In genomic region chr12:79420146-79420618, GRCh38 we compare ENCODE assay signal across 8 cellular contexts.
DNase-seq lines count a peak whose midpoint lies in the region; ATAC-seq and TF ChIP-seq lines count a peak whose summit lies in the region.

No MANE protein-coding gene starts in this region.

- H3K36me3 Mint-ChIP-seq in activated CD4-positive, alpha-beta T cell treated with anti-CD3 and anti-CD28 coated beads for 36 hours (ENCODE audit: low read depth), result no peaks in the 10 kb centered on the region

- TF ChIP-seq CTCF in GM12865 (IDR thresholded peaks at IDR 0.05; ENCODE audit: insufficient read depth, low read depth, low read length, missing control alignments) (peak; percentile 3), neural cell (IDR thresholded peaks at IDR 0.05; ENCODE audit: poor library complexity, severe bottlenecking) (peak; percentile 26)

- H3K27me3 ChIP-seq in neural cell (ENCODE audit: insufficient read depth, low read depth, low read length), result no peaks in the 10 kb centered on the region

- TF ChIP-seq RAD21 in neural cell (conservative IDR thresholded peaks at IDR 0.05), result peak; percentile 23

- no peak overlapping the region for H3K4me3 Mint-ChIP-seq in activated CD4-positive, alpha-beta T cell treated with anti-CD3 and anti-CD28 coated beads for 36 hours

- no peak overlapping the region for H2AFZ ChIP-seq in neural cell (ENCODE audit: low read depth, low read length)

- H4K20me1 ChIP-seq in neural cell (ENCODE audit: insufficient read depth), result no peaks in the 10 kb centered on the region

- no peaks in the 10 kb centered on the region for H3K36me3 ChIP-seq in neural cell (ENCODE audit: insufficient read depth, low read length)

- H3K4me3 ChIP-seq in GM12865 (ENCODE audit: low read depth, low read length) (no peak overlapping the region), neural cell (ENCODE audit: low read length) (no peak overlapping the region)

- peaks cover 2% of the 10 kb centered on the region for H3K27me3 Mint-ChIP-seq in activated CD4-positive, alpha-beta T cell treated with anti-CD3 and anti-CD28 coated beads for 36 hours

- H3K9ac ChIP-seq in neural cell (ENCODE audit: low read length), result no peak overlapping the region

- no peaks in the 10 kb centered on the region for H3K9me3 ChIP-seq in neural cell (ENCODE audit: low read length)

- H3K79me2 ChIP-seq in neural cell (replicated peaks; ENCODE audit: insufficient read depth, low read length), result no peaks in the 10 kb centered on the region

- TF ChIP-seq EP300 in neural cell (conservative IDR thresholded peaks at IDR 0.05; ENCODE audit: poor library complexity, severe bottlenecking), result no peak

- H3K27ac Mint-ChIP-seq in activated CD4-positive, alpha-beta T cell treated with anti-CD3 and anti-CD28 coated beads for 36 hours, result no peak overlapping the region

- H3K27ac ChIP-seq in neural cell (ENCODE audit: low read length), result no peak overlapping the region

- CTCF ChIA-PET in activated CD4-positive, alpha-beta T cell treated with anti-CD3 and anti-CD28 coated beads for 36 hours (lab: Charles Lee), result interaction anchor here (0.5 kb wide), 1 partner anchor 278 kb away, joined by 3 read pairs; no protein-coding TSS in a partner anchor

- no peaks in the 10 kb centered on the region for H3K4me1 Mint-ChIP-seq in activated CD4-positive, alpha-beta T cell treated with anti-CD3 and anti-CD28 coated beads for 36 hours

- H3K9me3 Mint-ChIP-seq in activated CD4-positive, alpha-beta T cell treated with anti-CD3 and anti-CD28 coated beads for 36 hours (ENCODE audit: low read depth), result no peaks in the 10 kb centered on the region

- no peak overlapping the region for H3K4me2 ChIP-seq in neural cell (ENCODE audit: low read length)

- no peak for ATAC-seq in GM19324 (IDR thresholded peaks at IDR 0.05; ENCODE audit: low FRiP score, unreplicated experiment)
- no peak for ATAC-seq in HG03469 (IDR thresholded peaks at IDR 0.05; ENCODE audit: unreplicated experiment)
- ATAC-seq in activated CD4-positive, alpha-beta T cell treated with anti-CD3 and anti-CD28 coated beads for 36 hours, result no peak

- POLR2A ChIA-PET in activated CD4-positive, alpha-beta T cell treated with anti-CD3 and anti-CD28 coated beads for 36 hours (lab: Charles Lee), result no interaction called here

- intact Hi-C loops in activated CD4-positive, alpha-beta T cell treated with anti-CD3 and anti-CD28 coated beads for 36 hours (cut with DNase I, micrococcal nuclease), result no loop called here

- DNase-seq in GM12865 (ENCODE audit: low read depth) (peak; percentile 18), NCI-H1048 (lab: John Stamatoyannopoulos, UW) (peak; percentile 8), dermis blood vessel endothelial cell (peak; percentile 93), nucleus accumbens (lab: John Stamatoyannopoulos, UW) (no peak)
- DNase-seq in activated CD4-positive, alpha-beta T cell treated with anti-CD3 and anti-CD28 coated beads for 36 hours, result no peak

- no peaks in the 10 kb centered on the region for H3K9me2 ChIP-seq in neural cell (ENCODE audit: insufficient read depth, low read length)

- H3F3A ChIP-seq in neural cell (ENCODE audit: insufficient read depth, low read length, poor library complexity, severe bottlenecking), result no peaks in the 10 kb centered on the region

TF ChIP-seq in neural cell, 6 proteins besides CTCF, POLR2A, EP300 and RAD21:
- TF ChIP-seq EZH2 (IDR thresholded peaks at IDR 0.05; ENCODE audit: borderline replicate concordance, insufficient read depth, low read length, poor library complexity, severe bottlenecking), result no peak
- no peak for TF ChIP-seq TAF1 (IDR thresholded peaks at IDR 0.05; ENCODE audit: low read depth)
- no peak for TF ChIP-seq MXI1 (conservative IDR thresholded peaks at IDR 0.05; ENCODE audit: poor library complexity, severe bottlenecking)
- TF ChIP-seq, protein P1, sequence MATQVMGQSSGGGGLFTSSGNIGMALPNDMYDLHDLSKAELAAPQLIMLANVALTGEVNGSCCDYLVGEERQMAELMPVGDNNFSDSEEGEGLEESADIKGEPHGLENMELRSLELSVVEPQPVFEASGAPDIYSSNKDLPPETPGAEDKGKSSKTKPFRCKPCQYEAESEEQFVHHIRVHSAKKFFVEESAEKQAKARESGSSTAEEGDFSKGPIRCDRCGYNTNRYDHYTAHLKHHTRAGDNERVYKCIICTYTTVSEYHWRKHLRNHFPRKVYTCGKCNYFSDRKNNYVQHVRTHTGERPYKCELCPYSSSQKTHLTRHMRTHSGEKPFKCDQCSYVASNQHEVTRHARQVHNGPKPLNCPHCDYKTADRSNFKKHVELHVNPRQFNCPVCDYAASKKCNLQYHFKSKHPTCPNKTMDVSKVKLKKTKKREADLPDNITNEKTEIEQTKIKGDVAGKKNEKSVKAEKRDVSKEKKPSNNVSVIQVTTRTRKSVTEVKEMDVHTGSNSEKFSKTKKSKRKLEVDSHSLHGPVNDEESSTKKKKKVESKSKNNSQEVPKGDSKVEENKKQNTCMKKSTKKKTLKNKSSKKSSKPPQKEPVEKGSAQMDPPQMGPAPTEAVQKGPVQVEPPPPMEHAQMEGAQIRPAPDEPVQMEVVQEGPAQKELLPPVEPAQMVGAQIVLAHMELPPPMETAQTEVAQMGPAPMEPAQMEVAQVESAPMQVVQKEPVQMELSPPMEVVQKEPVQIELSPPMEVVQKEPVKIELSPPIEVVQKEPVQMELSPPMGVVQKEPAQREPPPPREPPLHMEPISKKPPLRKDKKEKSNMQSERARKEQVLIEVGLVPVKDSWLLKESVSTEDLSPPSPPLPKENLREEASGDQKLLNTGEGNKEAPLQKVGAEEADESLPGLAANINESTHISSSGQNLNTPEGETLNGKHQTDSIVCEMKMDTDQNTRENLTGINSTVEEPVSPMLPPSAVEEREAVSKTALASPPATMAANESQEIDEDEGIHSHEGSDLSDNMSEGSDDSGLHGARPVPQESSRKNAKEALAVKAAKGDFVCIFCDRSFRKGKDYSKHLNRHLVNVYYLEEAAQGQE (IDR thresholded peaks at IDR 0.05; ENCODE audit: borderline replicate concordance), result no peak
- TF ChIP-seq SMC3 (conservative IDR thresholded peaks at IDR 0.05; ENCODE audit: poor library complexity), result no peak
- TF ChIP-seq POLR2AphosphoS5 (IDR thresholded peaks at IDR 0.05), result no peak

Comparison
In these comparisons a context has a peak if more than half of its experiments do, and no peak if none do; other contexts are left out.
1. DNase-seq: peak in GM12865 (single experiment), NCI-H1048 (single experiment) and dermis blood vessel endothelial cell (single experiment); none in nucleus accumbens (0 of 56) and activated CD4-positive, alpha-beta T cell treated with anti-CD3 and anti-CD28 coated beads for 36 hours (single experiment).